20 cellular contexts compared by ENCODE assay signal in genomic region chr2:179951680-179952079, GRCh38. TPM values are rescaled to one million over a fixed set of nuclear protein-coding genes. Genes with fewer than 3 reads are reported as not detected.
DNase-seq lines count a peak whose midpoint lies in the region; ATAC-seq, FAIRE-seq and TF ChIP-seq lines count a peak whose summit lies in the region.
"Had no signal": no experiment of that assay in that cellular context is flagged by ENCODE, and none has a peak within 500 bp of the region (broad histone marks: within the 10 kb centered on the region; RNA-seq: fewer than 3 reads in every experiment).

No MANE protein-coding gene starts in this region.

- H3K36me3 ChIP-seq in GM12878 (ENCODE audit: control insufficient read depth in 2 of 2, insufficient read depth in 2 of 2, low read length in 1 of 2): peaks cover 6 to 21% of the 10 kb centered on the region in 2 experiments
- H3K36me3 ChIP-seq: BE2C had no signal

- in situ Hi-C loops in GM12878 (cut with MboI): no loop called here

- SMC1A ChIA-PET in GM12878 (lab: Charles Lee; ENCODE audit: uncharacterized antibody, unreplicated experiment): no interaction called here

- no peak for TF ChIP-seq RAD21 in GM12878 (IDR thresholded peaks at IDR 0.05; ENCODE audit: insufficient read depth, low read depth, low read length)

- no peak for DNase-seq in GM12878 (ENCODE audit: low read depth, low spot score)
- DNase-seq in urothelium cell line (ENCODE audit: low spot score): no peak
- DNase-seq in activated T-cell treated with anti-CD3 and anti-CD28 coated beads, Interleukin-2, amount 50 U/mL, for 1 hour: no peak
- DNase-seq in AML-193 (lab: John Stamatoyannopoulos, UW): no peak
- DNase-seq: BE2C; endodermal cell; foreskin melanocyte; NCI-H1694; NCI-H526; stimulated activated CD4-positive, alpha-beta T cell treated with anti-CD3 and anti-CD28 coated beads, Interleukin-4, amount 100 ng/mL, for 24 hours; SW 1271; trophoblast cell; WERI-Rb-1 had no signal

- ATAC-seq in GM18519 (IDR thresholded peaks at IDR 0.05; ENCODE audit: low FRiP score, unreplicated experiment): peak; percentile 61
- ATAC-seq in GM21528 (IDR thresholded peaks at IDR 0.05; ENCODE audit: low FRiP score, unreplicated experiment): peak; percentile 62
- ATAC-seq in HG03045 (IDR thresholded peaks at IDR 0.05; ENCODE audit: unreplicated experiment): peak; percentile 44
- peak; percentile 53 for ATAC-seq in GM12878
- no peak for ATAC-seq in GM19035 (IDR thresholded peaks at IDR 0.05; ENCODE audit: unreplicated experiment)

- RAD21 ChIA-PET in GM12878 (lab: Charles Lee; ENCODE audit: unreplicated experiment): no interaction called here

- FAIRE-seq in GM12878 (lab: Jason Lieb, UNC): no peak
- no peak for FAIRE-seq in urothelium cell line (lab: Jason Lieb, UNC)
- FAIRE-seq: H1 had no signal

- H3K4me2 ChIP-seq in GM12878 (ENCODE audit: control insufficient read depth, insufficient read depth): no peak overlapping the region

- no peaks in the 10 kb centered on the region for H3K4me1 ChIP-seq in GM12878 (ENCODE audit: control insufficient read depth, insufficient read depth, low read length)
- H3K4me1 ChIP-seq: BE2C had no signal

- CTCF ChIA-PET in GM12878 (lab: Yijun Ruan, JAX): interaction anchor here (0.5 to 1.2 kb wide), 2 partner anchors 8 to 14 kb away, joined by 3 read pairs; no protein-coding TSS in a partner anchor

- H2AFZ ChIP-seq in GM12878 (ENCODE audit: control insufficient read depth, low read depth, low read length): no peak overlapping the region

- WGBS in GM12878 (ENCODE audit: insufficient coverage, insufficient replicate concordance, low lambda C conversion rate, missing lambda C conversion rate): 94% methylated on average over 1 of the region's 1 CpG

- H4K20me1 ChIP-seq in GM12878 (ENCODE audit: control insufficient read depth, insufficient read depth): no peaks in the 10 kb centered on the region

- H3K9me3 ChIP-seq in GM12878 (replicated peaks; ENCODE audit: control insufficient read depth, insufficient read depth, low read length): no peaks in the 10 kb centered on the region
- H3K9me3 ChIP-seq: BE2C had no signal

- no peak for TF ChIP-seq EP300 in GM12878 (IDR thresholded peaks at IDR 0.05; ENCODE audit: borderline replicate concordance in 1 of 2, control insufficient read depth in 1 of 2, low read depth in 2 of 2, low read length in 2 of 2)

- no peak for TF ChIP-seq POLR2A in GM12878 (IDR thresholded peaks at IDR 0.05; ENCODE audit: low read depth, low read length)

- intact Hi-C loops in GM12878 (cut with micrococcal nuclease; ENCODE audit: unreplicated experiment): no loop called here

- no TSS peak for BruUV-seq in GM12878 (replicated peaks; lab: Mats Ljungman, UMichigan)

- no peaks in the 10 kb centered on the region for H3K79me2 ChIP-seq in GM12878 (ENCODE audit: control insufficient read depth, insufficient read depth, low read length)

- POLR2A ChIA-PET in GM12878 (lab: Charles Lee): no interaction called here

- no peak overlapping the region for H3K9ac ChIP-seq in GM12878 (ENCODE audit: control insufficient read depth, insufficient read depth, low read length)

- no peak overlapping the region for H3K27ac ChIP-seq in GM12878 (ENCODE audit: control insufficient read depth, insufficient read depth)
- H3K27ac ChIP-seq: cardiac muscle cell, HL-60, WERI-Rb-1 had no signal

- H3K27me3 ChIP-seq in GM12878 (replicated peaks in 1 of 2; ENCODE audit: control insufficient read depth in 2 of 2, insufficient read depth in 2 of 2, low read length in 1 of 2): no peaks in the 10 kb centered on the region
- H3K27me3 ChIP-seq: BE2C, cardiac muscle cell had no signal

- no peak for TF ChIP-seq CTCF in GM12878 (IDR thresholded peaks at IDR 0.05 in 2 of 3, conservative IDR thresholded peaks at IDR 0.05 in 1 of 3; ENCODE audit: control insufficient read depth in 2 of 3, extremely low read depth in 1 of 3, insufficient read depth in 1 of 3, low read depth in 3 of 3, low read length in 3 of 3)

- no peak overlapping the region for H3K4me3 ChIP-seq in GM12878
- H3K4me3 ChIP-seq: cardiac muscle cell had no signal

TF ChIP-seq in GM12878, 131 proteins besides CTCF, POLR2A, EP300 and RAD21:
- TF ChIP-seq FOXM1 (IDR thresholded peaks at IDR 0.05; ENCODE audit: low read depth, low read length): no peak
- TF ChIP-seq ZNF274 (IDR thresholded peaks at IDR 0.05; ENCODE audit: insufficient read depth, insufficient read length): no peak
- peak; percentile 23; the same call in 1 of the 2 replicates for TF ChIP-seq NFIC (IDR thresholded peaks at IDR 0.05; ENCODE audit: low read depth, low read length)
- no peak for TF ChIP-seq CHD1 (IDR thresholded peaks at IDR 0.05; ENCODE audit: low read depth, low read length)
- TF ChIP-seq, protein P1, sequence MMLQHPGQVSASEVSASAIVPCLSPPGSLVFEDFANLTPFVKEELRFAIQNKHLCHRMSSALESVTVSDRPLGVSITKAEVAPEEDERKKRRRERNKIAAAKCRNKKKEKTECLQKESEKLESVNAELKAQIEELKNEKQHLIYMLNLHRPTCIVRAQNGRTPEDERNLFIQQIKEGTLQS (IDR thresholded peaks at IDR 0.05; ENCODE audit: borderline replicate concordance, extremely low read depth, low read depth, low read length): no peak
- TF ChIP-seq STAT1 (conservative IDR thresholded peaks at IDR 0.05): no peak
- TF ChIP-seq, protein P2, sequence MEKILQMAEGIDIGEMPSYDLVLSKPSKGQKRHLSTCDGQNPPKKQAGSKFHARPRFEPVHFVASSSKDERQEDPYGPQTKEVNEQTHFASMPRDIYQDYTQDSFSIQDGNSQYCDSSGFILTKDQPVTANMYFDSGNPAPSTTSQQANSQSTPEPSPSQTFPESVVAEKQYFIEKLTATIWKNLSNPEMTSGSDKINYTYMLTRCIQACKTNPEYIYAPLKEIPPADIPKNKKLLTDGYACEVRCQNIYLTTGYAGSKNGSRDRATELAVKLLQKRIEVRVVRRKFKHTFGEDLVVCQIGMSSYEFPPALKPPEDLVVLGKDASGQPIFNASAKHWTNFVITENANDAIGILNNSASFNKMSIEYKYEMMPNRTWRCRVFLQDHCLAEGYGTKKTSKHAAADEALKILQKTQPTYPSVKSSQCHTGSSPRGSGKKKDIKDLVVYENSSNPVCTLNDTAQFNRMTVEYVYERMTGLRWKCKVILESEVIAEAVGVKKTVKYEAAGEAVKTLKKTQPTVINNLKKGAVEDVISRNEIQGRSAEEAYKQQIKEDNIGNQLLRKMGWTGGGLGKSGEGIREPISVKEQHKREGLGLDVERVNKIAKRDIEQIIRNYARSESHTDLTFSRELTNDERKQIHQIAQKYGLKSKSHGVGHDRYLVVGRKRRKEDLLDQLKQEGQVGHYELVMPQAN (conservative IDR thresholded peaks at IDR 0.05): no peak
- peak; percentile 52; the same call in 1 of the 2 replicates for TF ChIP-seq SPI1 (IDR thresholded peaks at IDR 0.05; ENCODE audit: borderline replicate concordance, insufficient read depth, low read depth, low read length)
- TF ChIP-seq MTA2 (IDR thresholded peaks at IDR 0.05; ENCODE audit: low read depth): no peak
TF ChIP-seq in GM12878: peak in this region for 2.

RNA-seq across cellular contexts. Expression of gene CWC22, which starts 55.4 kb away (rescaled TPM):
- total RNA-seq in GM12878 (2013; cell fraction: nucleolus; rRNA removed): 20.3 and 20.4 TPM in 2 replicates
- total RNA-seq in GM12878 (2014; rRNA removed) (19.2 and 21.3 TPM in 2 replicates), GM12878 (2014; rRNA removed; fragmentation: Illumina TruSeq; extraction: Trizol) (26.3 and 26.9 TPM in 2 replicates), GM12878 (2021) (20.4 and 22.1 TPM in 2 replicates)
- 7.5 TPM for polyA plus RNA-seq in GM12878 (2011; ENCODE audit: low read depth)
- polyA plus RNA-seq in GM12878 (2011; rRNA removed) (8.2 and 12.1 TPM in 2 replicates), GM12878 (2014; fragmentation: Illumina TruSeq; extraction: Trizol) (38.5 and 50.8 TPM in 2 replicates), GM12878 (2014; fragmentation: Nextera tagmentation; extraction: Ambion mirVana) (10 to 100 TPM; 26.4 to 29.5 TPM), GM12878 (2014; rRNA removed) (13.8 and 16.6 TPM in 2 replicates), GM12878 (2016; fragmentation: Nextera tagmentation; extraction: Ambion mirVana) (10 to 100 TPM; 34.2 to 34.9 TPM)
- 3.0 and 4.7 TPM in 2 replicates for polyA plus RNA-seq in GM12878 (2011; cell fraction: cytosol; rRNA removed)
- polyA plus RNA-seq in GM12878 (2011; cell fraction: nucleus; rRNA removed): 4.9 and 8.1 TPM in 2 replicates
- 13.2 and 17.1 TPM in 2 replicates for polyA plus RNA-seq in GM12878 (2012)
- polyA minus RNA-seq in GM12878 (2011; rRNA and poly(A)+ RNA removed): 6.9 and 11.8 TPM in 2 replicates
- polyA minus RNA-seq in GM12878 (2011; cell fraction: cytosol; rRNA and poly(A)+ RNA removed): 3.3 and 5.9 TPM in 2 replicates
- polyA minus RNA-seq in GM12878 (2011; cell fraction: nucleus; rRNA and poly(A)+ RNA removed): 5.4 and 6.9 TPM in 2 replicates
